In the genomic region with DNA sequence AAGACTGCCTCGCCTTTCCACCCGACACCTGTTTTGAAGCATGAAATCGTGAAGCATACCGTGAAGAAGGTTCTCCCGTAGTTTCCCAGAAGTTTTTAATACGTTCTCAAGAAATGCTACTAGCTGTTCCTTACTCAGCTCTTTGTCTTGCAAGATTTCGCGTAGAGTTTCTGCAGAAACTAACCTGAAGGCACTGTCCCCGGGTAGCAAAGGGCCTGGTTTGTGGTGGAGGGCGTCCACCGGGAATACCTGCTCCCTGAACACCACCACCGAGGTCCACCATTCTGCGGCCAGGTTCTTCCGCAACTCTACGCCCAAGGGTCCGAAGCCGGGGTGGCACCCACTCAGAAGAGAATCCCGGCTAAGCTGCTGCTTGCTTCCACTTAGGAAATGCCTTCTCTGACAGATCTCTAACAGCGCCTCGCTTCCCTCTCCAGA, we compare ENCODE assay signal across 8 cellular contexts. TPM values are rescaled to one million over a fixed set of nuclear protein-coding genes. Genes with fewer than 3 reads are reported as not detected.
DNase-seq lines count a peak whose midpoint lies in the region; ATAC-seq and TF ChIP-seq lines count a peak whose summit lies in the region.

No MANE protein-coding gene starts in this region.

- WGBS in tibial nerve, 2 donors, result 0 to 1% methylated on average over 20 of the region's 20 CpGs

- intact Hi-C loops in A673 (cut with micrococcal nuclease; ENCODE audit: unreplicated experiment) (loop anchor here (5.0 kb wide), 1 partner anchor 74 kb away; no protein-coding TSS in a partner anchor), left colon (cut with DNase I, micrococcal nuclease) (loop anchor here in 1 of 2 donors (10.0 kb wide), 1 partner anchor 72 kb away; no protein-coding TSS in a partner anchor)

- H3K36me3 ChIP-seq in A673 (ENCODE audit: insufficient read depth, low read length, poor library complexity, severe bottlenecking) (peaks cover 63% of the 10 kb centered on the region), H7 (replicated peaks; ENCODE audit: control insufficient read depth, insufficient read depth, low read length) (peaks cover 29% of the 10 kb centered on the region), adipocyte (ENCODE audit: control insufficient read depth, insufficient read depth, low read length, severe bottlenecking) (peaks cover 45% of the 10 kb centered on the region), tibial nerve (peaks cover 6 to 58% (median 21%) of the 10 kb centered on the region in 3 donors)

- peak overlapping the region; percentile 93 for H3K9ac ChIP-seq in adipocyte (ENCODE audit: low read length)

- TF ChIP-seq POLR2A in tibial nerve (IDR thresholded peaks at IDR 0.05), result no peak

- ATAC-seq in left colon (peak; percentile 15), HG03175 (IDR thresholded peaks at IDR 0.05; ENCODE audit: unreplicated experiment) (no peak), HG02981 (IDR thresholded peaks at IDR 0.05; ENCODE audit: unreplicated experiment) (no peak)

- no TSS peak for BruUV-seq in A673 (replicated peaks; lab: Mats Ljungman, UMichigan)

- TF ChIP-seq EP300 in tibial nerve (IDR thresholded peaks at IDR 0.05), result no peak

- no peak for DNase-seq in A673 (ENCODE audit: low spot score)
- DNase-seq in H7, result no peak
- DNase-seq in adipocyte (ENCODE audit: low read depth), result peak; percentile 48
- DNase-seq in left colon, result no peak
- no peak for DNase-seq in tibial nerve (ENCODE audit: low spot score in 2 of 2)
- DNase-seq in stimulated activated CD4-positive, alpha-beta T cell treated with anti-CD3 and anti-CD28 coated beads, Interleukin-2, amount 100 ng/mL, for 48 hours, result no peak

- H3K27me3 ChIP-seq in A673 (replicated peaks; ENCODE audit: insufficient read depth, low read depth, low read length, poor library complexity), result no peaks in the 10 kb centered on the region
- H3K27me3 ChIP-seq in H7 (ENCODE audit: control insufficient read depth, insufficient read depth, low read length), result no peaks in the 10 kb centered on the region
- no peaks in the 10 kb centered on the region for H3K27me3 ChIP-seq in adipocyte (replicated peaks; ENCODE audit: control insufficient read depth, insufficient read depth, low read length)
- H3K27me3 ChIP-seq in tibial nerve, result no peaks in the 10 kb centered on the region

- H3K4me3 ChIP-seq in A673 (ENCODE audit: low read depth, low read length, poor library complexity, severe bottlenecking), result peak overlapping the region; percentile 88
- peak overlapping the region; percentile 86 for H3K4me3 ChIP-seq in H7 (ENCODE audit: insufficient read depth, low read depth, low read length)
- peak overlapping the region; percentile 93 for H3K4me3 ChIP-seq in adipocyte (ENCODE audit: low read length)
- H3K4me3 ChIP-seq in tibial nerve, result peak overlapping the region; percentile 55 to 78 (median 72)

- POLR2A ChIA-PET in A673 (lab: Charles Lee; ENCODE audit: low non-redundant PET), result interaction anchor here (0.9 to 1.7 kb wide), 2 partner anchors 9 to 26 kb away, joined by 5 to 8 read pairs; no protein-coding TSS in a partner anchor

- CTCF ChIA-PET in A673 (lab: Charles Lee), result interaction anchor here (0.9 to 1.5 kb wide), 2 partner anchors 76 to 214 kb away, joined by 4 read pairs; no protein-coding TSS in a partner anchor

- peaks cover 15% of the 10 kb centered on the region for H3K4me1 ChIP-seq in A673 (ENCODE audit: insufficient read depth, low read length, poor library complexity, severe bottlenecking)
- H3K4me1 ChIP-seq in adipocyte (ENCODE audit: control insufficient read depth, insufficient read depth, low read length), result peaks cover 58% of the 10 kb centered on the region
- peaks cover 0 to 75% (median 17%) of the 10 kb centered on the region in 4 donors for H3K4me1 ChIP-seq in tibial nerve

- TF ChIP-seq CTCF in A673 (conservative IDR thresholded peaks at IDR 0.05; ENCODE audit: low read depth, low read length) (no peak), tibial nerve (IDR thresholded peaks at IDR 0.05) (no peak)

- H3K9me3 ChIP-seq in A673 (ENCODE audit: low read depth, low read length, poor library complexity, severe bottlenecking) (no peaks in the 10 kb centered on the region), adipocyte (ENCODE audit: control insufficient read depth, low read length) (no peaks in the 10 kb centered on the region), tibial nerve (no peaks in the 10 kb centered on the region)

- H3K27ac ChIP-seq in A673 (ENCODE audit: low read depth, low read length, poor library complexity, severe bottlenecking) (peak overlapping the region; percentile 84), tibial nerve (peak overlapping the region; percentile 63 to 88 (median 76))

RNA-seq across cellular contexts. Expression of gene POLG2, which starts 0.5 kb away (rescaled TPM):
- total RNA-seq in A673 (2021), result 25.6 and 31.5 TPM in 2 replicates
- total RNA-seq in H7 (2014; rRNA removed; shearing (Covaris generic)), result 42.3 and 47.8 TPM in 2 replicates
- total RNA-seq in left colon, result 10 to 100 TPM in 1 of 2 donors, 1 to 10 TPM in 1; 9.4 to 10.4 TPM
- 10 to 100 TPM in 2 of 4 donors, 1 to 10 TPM in 2; 5.9 to 17.1 (median 10.3) TPM for total RNA-seq in tibial nerve

RNA-seq across cellular contexts. Expression of gene DDX5, which starts 9.7 kb away (rescaled TPM):
- total RNA-seq in A673 (2021), result 867 and 911 TPM in 2 replicates
- 163 and 238 TPM in 2 replicates for total RNA-seq in H7 (2014; rRNA removed; shearing (Covaris generic))
- total RNA-seq in left colon, result 100 to 1,000 TPM; 445 to 466 TPM
- total RNA-seq in tibial nerve, result 100 to 1,000 TPM; 471 to 820 (median 648) TPM

RNA-seq across cellular contexts. Expression of gene CEP95, which starts 10.4 kb away (rescaled TPM):
- 66.8 and 72.9 TPM in 2 replicates for total RNA-seq in A673 (2021)
- total RNA-seq in H7 (2014; rRNA removed; shearing (Covaris generic)), result 18.5 and 45.6 TPM in 2 replicates
- 10 to 100 TPM; 31.9 to 35.0 TPM for total RNA-seq in left colon
- 10 to 100 TPM; 45.7 to 73.9 (median 59.3) TPM for total RNA-seq in tibial nerve

RNA-seq across cellular contexts. Expression of gene MILR1, which starts 47.5 kb away (rescaled TPM):
- total RNA-seq in A673 (2021) (not detected in 2 replicates), left colon (1 to 10 TPM in 1 of 2 donors, under 1 TPM in 1; 0.82 to 3.3 TPM), tibial nerve (10 to 100 TPM in 1 of 4 donors, 1 to 10 TPM in 3; 3.1 to 27.0 (median 6.4) TPM)
- 0.70 and 1.5 TPM in 2 replicates for total RNA-seq in H7 (2014; rRNA removed; shearing (Covaris generic))
